11 cellular contexts compared by ENCODE assay signal in genomic region chr3:30642715-30643361, GRCh38.
DNase-seq lines count a peak whose midpoint lies in the region; TF ChIP-seq lines count a peak whose summit lies in the region.
"Had no signal": no experiment of that assay in that cellular context is flagged by ENCODE, and none has a peak within 500 bp of the region (broad histone marks: within the 10 kb centered on the region; RNA-seq: fewer than 3 reads in every experiment).

No MANE protein-coding gene starts in this region.

- H3K79me2 ChIP-seq in OCI-LY3 (ENCODE audit: low read length), result peaks cover 48% of the 10 kb centered on the region

- no peaks in the 10 kb centered on the region for H3K9me3 ChIP-seq in OCI-LY3 (ENCODE audit: insufficient read depth, low read length)
- no peaks in the 10 kb centered on the region for H3K9me3 ChIP-seq in stomach smooth muscle (ENCODE audit: control insufficient read depth in 2 of 2, low read length in 2 of 2)

- no peaks in the 10 kb centered on the region for H4K20me1 ChIP-seq in OCI-LY3 (ENCODE audit: insufficient read depth, low read length)

- peaks cover 17% of the 10 kb centered on the region for H3K27me3 ChIP-seq in OCI-LY3 (ENCODE audit: low read depth, low read length)
- H3K27me3 ChIP-seq in stomach smooth muscle (ENCODE audit: control insufficient read depth in 1 of 2, insufficient read depth in 2 of 2, low read length in 2 of 2), result no peaks in the 10 kb centered on the region

- no peak overlapping the region for H3K4me3 ChIP-seq in OCI-LY3 (ENCODE audit: low read length)
- no peak overlapping the region for H3K4me3 ChIP-seq in stomach smooth muscle (ENCODE audit: low read length in 2 of 2)

- H3K27ac ChIP-seq in OCI-LY3 (ENCODE audit: low read length), result no peak overlapping the region
- H3K27ac ChIP-seq in stomach smooth muscle (ENCODE audit: low read length), result peak overlapping the region; percentile 32
- H3K27ac ChIP-seq: VCaP had no signal

- H3K4me1 ChIP-seq in OCI-LY3 (ENCODE audit: low read length) (peaks cover 71% of the 10 kb centered on the region), stomach smooth muscle (ENCODE audit: control insufficient read depth, insufficient read depth, low read length) (peaks cover 28% of the 10 kb centered on the region)

- peak overlapping the region; percentile 54 for H3K4me2 ChIP-seq in OCI-LY3 (ENCODE audit: low read length)

- H3K9ac ChIP-seq in OCI-LY3 (ENCODE audit: low read length), result no peak overlapping the region
- H3K9ac ChIP-seq in stomach smooth muscle (ENCODE audit: low read length in 2 of 2), result no peak overlapping the region

- H3K36me3 ChIP-seq in OCI-LY3 (replicated peaks; ENCODE audit: low read depth, low read length), result peaks cover 28% of the 10 kb centered on the region
- peaks cover 14 to 18% of the 10 kb centered on the region in 2 donors for H3K36me3 ChIP-seq in stomach smooth muscle (ENCODE audit: control insufficient read depth in 2 of 2, insufficient read depth in 2 of 2, low read length in 2 of 2)

- peak; percentile 80 for DNase-seq in SIG-M5 treated with dmso at 0.1 percent for 504 hours (lab: John Stamatoyannopoulos, UW; ENCODE audit: unreplicated experiment)
- no peak for DNase-seq in SIG-M5 (lab: John Stamatoyannopoulos, UW)
- DNase-seq in glomerular visceral epithelial cell (ENCODE audit: extremely low spot score), result peak; percentile 10
- DNase-seq in NCI-H526 (lab: John Stamatoyannopoulos, UW), result no peak
- DNase-seq in COR-L47 (lab: John Stamatoyannopoulos, UW), result no peak
- DNase-seq in HuH-7 (ENCODE audit: low spot score), result no peak
- DNase-seq: 8988T, NCI-H2029 had no signal

- TF ChIP-seq CTCF in OCI-LY3 (IDR thresholded peaks at IDR 0.05; ENCODE audit: low read depth, low read length), result no peak

- H2AFZ ChIP-seq in OCI-LY3 (ENCODE audit: low read depth, low read length), result no peak overlapping the region

Comparison
In these comparisons a context has a peak if more than half of its experiments do, and no peak if none do; other contexts are left out.
1. DNase-seq: peak in SIG-M5 treated with dmso at 0.1 percent for 504 hours (single experiment) and glomerular visceral epithelial cell (single experiment); none in SIG-M5 (single experiment), NCI-H526 (0 of 2), COR-L47 (single experiment) and HuH-7 (single experiment).